ENCODE assay signal across 8 cellular contexts in the genomic region with DNA sequence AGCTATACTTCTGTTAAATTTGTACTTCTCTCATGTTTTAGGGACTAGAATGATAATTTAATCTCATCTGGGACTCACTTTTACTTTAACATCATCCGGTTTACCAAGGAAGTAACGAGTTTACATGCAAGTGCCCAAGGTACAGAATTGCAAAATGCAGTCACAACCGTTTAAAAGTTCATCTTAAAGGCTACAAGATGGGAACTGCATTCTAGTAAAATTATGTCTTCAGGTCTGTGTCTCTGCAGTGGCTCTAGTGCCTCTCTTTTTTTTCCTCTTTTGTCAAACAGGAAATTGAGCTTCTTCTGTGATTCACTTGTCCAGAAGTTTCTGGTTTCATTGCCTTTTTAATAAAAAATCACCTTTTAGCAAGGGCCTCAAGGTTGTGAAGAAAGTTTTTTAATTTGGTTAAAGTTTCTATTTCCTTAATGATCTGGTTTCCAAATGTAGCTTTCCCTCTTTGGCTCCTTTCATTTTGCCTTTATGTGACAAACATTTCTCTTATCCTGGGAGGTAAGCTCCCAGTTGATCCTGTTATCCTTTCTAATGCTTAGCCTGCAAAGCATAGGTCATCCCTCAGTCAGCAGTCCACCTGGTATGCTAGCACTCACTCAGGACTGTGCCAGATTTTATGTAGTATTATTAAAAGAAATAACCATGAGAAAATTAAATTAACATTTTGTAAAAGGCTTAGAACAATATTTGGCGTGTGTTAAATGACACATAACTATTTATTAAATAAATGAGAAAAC. TPM values are rescaled to one million over a fixed set of nuclear protein-coding genes. Genes with fewer than 3 reads are reported as not detected.
DNase-seq lines count a peak whose midpoint lies in the region; ATAC-seq and TF ChIP-seq lines count a peak whose summit lies in the region.

No MANE protein-coding gene starts in this region.

- no peak for DNase-seq in activated naive CD4-positive, alpha-beta T cell treated with anti-CD3 and anti-CD28 coated beads, Interleukin-2, amount 10 ng/mL, durations not matched to agents 7 days and 5 days
- no peak for DNase-seq in activated naive CD4-positive, alpha-beta T cell treated with anti-CD3 and anti-CD28 coated beads, Interleukin-2, amount 50 U/mL, for 16 hours
- DNase-seq in activated B cell treated with CpG ODN at 0.5 μM for 24 hours (no peak), substantia nigra (lab: John Stamatoyannopoulos, UW) (no peak), NCI-H1105 treated with DMSO at 0.1 percent for 48 hours (lab: John Stamatoyannopoulos, UW) (no peak)
- DNase-seq in activated CD4-positive, CD25-positive, alpha-beta regulatory T cell (lab: John Stamatoyannopoulos, UW): no peak

- H3K27ac Mint-ChIP-seq in activated naive CD4-positive, alpha-beta T cell treated with anti-CD3 and anti-CD28 coated beads, Interleukin-2, amount 10 ng/mL, durations not matched to agents 7 days and 5 days: peak overlapping the region; percentile 97
- H3K27ac Mint-ChIP-seq in activated B cell treated with CpG ODN at 0.5 μM for 24 hours: peak overlapping the region; percentile 97

- H3K27me3 Mint-ChIP-seq in activated naive CD4-positive, alpha-beta T cell treated with anti-CD3 and anti-CD28 coated beads, Interleukin-2, amount 10 ng/mL, durations not matched to agents 7 days and 5 days: peaks cover 3% of the 10 kb centered on the region
- H3K27me3 Mint-ChIP-seq in activated B cell treated with CpG ODN at 0.5 μM for 24 hours: no peaks in the 10 kb centered on the region

- H3K27me3 ChIP-seq in iPS-15b (ENCODE audit: control insufficient read depth, insufficient read depth, low read length): no peaks in the 10 kb centered on the region

- no peaks in the 10 kb centered on the region for H3K9me3 ChIP-seq in iPS-15b (ENCODE audit: control insufficient read depth, insufficient read depth, low read length)

- peak overlapping the region; percentile 83 for H3K4me3 Mint-ChIP-seq in activated naive CD4-positive, alpha-beta T cell treated with anti-CD3 and anti-CD28 coated beads, Interleukin-2, amount 10 ng/mL, durations not matched to agents 7 days and 5 days
- peak overlapping the region; percentile 94 for H3K4me3 Mint-ChIP-seq in activated B cell treated with CpG ODN at 0.5 μM for 24 hours

- H3K4me1 Mint-ChIP-seq in activated naive CD4-positive, alpha-beta T cell treated with anti-CD3 and anti-CD28 coated beads, Interleukin-2, amount 10 ng/mL, durations not matched to agents 7 days and 5 days: peaks cover 53% of the 10 kb centered on the region
- H3K4me1 Mint-ChIP-seq in activated B cell treated with CpG ODN at 0.5 μM for 24 hours: peaks cover 58% of the 10 kb centered on the region

- no peak for TF ChIP-seq CTCF in activated B cell treated with CpG ODN at 0.5 μM for 24 hours (IDR thresholded peaks at IDR 0.05)

- peaks cover 26% of the 10 kb centered on the region for H3K36me3 Mint-ChIP-seq in activated naive CD4-positive, alpha-beta T cell treated with anti-CD3 and anti-CD28 coated beads, Interleukin-2, amount 10 ng/mL, durations not matched to agents 7 days and 5 days
- H3K36me3 Mint-ChIP-seq in activated B cell treated with CpG ODN at 0.5 μM for 24 hours (ENCODE audit: low read depth): peaks cover 34% of the 10 kb centered on the region

- peaks cover 9% of the 10 kb centered on the region for H3K4me1 ChIP-seq in iPS-15b (ENCODE audit: control insufficient read depth, insufficient read depth, low read length)

- intact Hi-C loops in activated B cell treated with CpG ODN at 0.5 μM for 24 hours (cut with micrococcal nuclease): loop anchor here (1.0 to 10.0 kb wide), 7 partner anchors 8 to 1121 kb away; a partner anchor contains a TSS

- H3K27ac ChIP-seq in substantia nigra (ENCODE audit: low read depth, low read length, poor library complexity, severe bottlenecking): peak overlapping the region; percentile 85

- no peak for ATAC-seq in activated B cell treated with CpG ODN at 0.5 μM for 24 hours (ENCODE audit: low read depth)
- no peak for ATAC-seq in HG03039 (IDR thresholded peaks at IDR 0.05; ENCODE audit: unreplicated experiment)

- CTCF ChIA-PET in activated naive CD4-positive, alpha-beta T cell treated with anti-CD3 and anti-CD28 coated beads, Interleukin-2, amount 10 ng/mL, durations not matched to agents 7 days and 5 days (lab: Charles Lee): interaction anchor here (1.0 to 2.1 kb wide), 2 partner anchors 32 to 65 kb away, joined by 4 to 10 read pairs; no protein-coding TSS in a partner anchor
- CTCF ChIA-PET in activated B cell treated with CpG ODN at 0.5 μM for 24 hours (lab: Charles Lee): interaction anchor here (2.1 kb wide), 1 partner anchor 33 kb away, joined by 6 read pairs; no protein-coding TSS in a partner anchor

- no peaks in the 10 kb centered on the region for H3K9me3 Mint-ChIP-seq in activated naive CD4-positive, alpha-beta T cell treated with anti-CD3 and anti-CD28 coated beads, Interleukin-2, amount 10 ng/mL, durations not matched to agents 7 days and 5 days
- no peaks in the 10 kb centered on the region for H3K9me3 Mint-ChIP-seq in activated B cell treated with CpG ODN at 0.5 μM for 24 hours

- no peak overlapping the region for H3K9ac ChIP-seq in iPS-15b (ENCODE audit: low read depth, low read length)

- POLR2A ChIA-PET in activated B cell treated with CpG ODN at 0.5 μM for 24 hours (lab: Charles Lee): interaction anchor here (1.0 to 4.1 kb wide), 8 partner anchors 8 to 1442 kb away, joined by 3 to 95 read pairs (median 11); a partner anchor contains a TSS

- peak overlapping the region; percentile 72 for H3K4me3 ChIP-seq in iPS-15b (ENCODE audit: low read depth, low read length)

- H3K36me3 ChIP-seq in iPS-15b (ENCODE audit: control insufficient read depth, insufficient read depth, low read length): no peaks in the 10 kb centered on the region

RNA-seq across cellular contexts. Expression of a gene that starts 2.4 kb away (rescaled TPM):
- 212 and 255 TPM in 2 replicates for total RNA-seq in activated B cell treated with CpG ODN at 0.5 μM for 24 hours
